In the genomic region with DNA sequence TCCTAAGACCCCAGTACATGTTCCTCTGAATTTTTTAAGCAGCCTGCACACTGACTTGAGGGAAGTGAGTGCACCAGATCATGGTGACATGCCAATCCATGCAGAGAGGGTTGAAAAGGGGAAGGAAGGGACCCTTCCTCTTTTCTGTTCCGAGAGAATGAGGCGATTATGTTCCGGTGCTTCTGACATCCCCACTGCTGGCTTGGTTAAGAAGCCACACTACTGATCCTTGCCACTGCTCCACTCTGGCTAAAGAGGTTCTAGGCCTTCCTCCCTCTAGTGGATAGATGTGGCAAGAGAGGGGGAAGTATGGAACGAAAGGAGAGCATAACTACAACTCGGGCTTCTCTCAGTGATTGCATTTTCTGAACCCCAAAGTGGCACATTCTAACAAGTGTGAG, we compare ENCODE assay signal across 8 cellular contexts. TPM values are rescaled to one million over a fixed set of nuclear protein-coding genes. Genes with fewer than 3 reads are reported as not detected.
DNase-seq lines count a peak whose midpoint lies in the region; ATAC-seq and TF ChIP-seq lines count a peak whose summit lies in the region.

No MANE protein-coding gene starts in this region.

- TF ChIP-seq CTCF in Panc1 (IDR thresholded peaks at IDR 0.05) (peak; percentile 87), brain (conservative IDR thresholded peaks at IDR 0.05) (peak; percentile 49 to 63)

- H3K4me3 ChIP-seq in Panc1 (ENCODE audit: low read depth in 2 of 2, low read length in 2 of 2) = no peak overlapping the region

- H3K4me1 ChIP-seq in Panc1 (ENCODE audit: control insufficient read depth, insufficient read depth, low read length) = 0 out of 2 replicates have a peak, but pooled peaks cover 9% of the 10 kb centered on the region

- peaks cover 7% of the 10 kb centered on the region for H3K27me3 ChIP-seq in Panc1 (ENCODE audit: control insufficient read depth, insufficient read depth, low read length)

- peak overlapping the region; percentile 9 to 81 (median 72) for H3K27ac Mint-ChIP-seq in brain
- H3K27ac Mint-ChIP-seq in stimulated activated effector memory CD8-positive, alpha-beta T cell treated with anti-CD3 and anti-CD28 coated beads, Interleukin-12 subunit alpha, Interleukin-12 subunit beta, amount 100 ng/mL, for 72 hours = no peak overlapping the region

- H3K9me3 ChIP-seq in Panc1 (ENCODE audit: control insufficient read depth, insufficient read depth, low read depth, low read length) = no peaks in the 10 kb centered on the region

- ATAC-seq in GM19452 (IDR thresholded peaks at IDR 0.05; ENCODE audit: unreplicated experiment) (peak; percentile 48), Panc1 (peak; percentile 84)
- ATAC-seq in stimulated activated effector memory CD8-positive, alpha-beta T cell treated with anti-CD3 and anti-CD28 coated beads, Interleukin-12 subunit alpha, Interleukin-12 subunit beta, amount 100 ng/mL, for 72 hours = peak; percentile 57

- peaks cover 24% of the 10 kb centered on the region for H3K27me3 Mint-ChIP-seq in brain

- H3K4me3 Mint-ChIP-seq in brain = peak overlapping the region; percentile 90 to 98 (median 97)
- no peak overlapping the region for H3K4me3 Mint-ChIP-seq in stimulated activated effector memory CD8-positive, alpha-beta T cell treated with anti-CD3 and anti-CD28 coated beads, Interleukin-12 subunit alpha, Interleukin-12 subunit beta, amount 100 ng/mL, for 72 hours

- DNase-seq in Caki2 (ENCODE audit: low read depth) (peak; percentile 44), HuH-7.5 (ENCODE audit: low spot score) (peak; percentile 81), Panc1 (ENCODE audit: low read depth, low spot score) (peak; percentile 51), iris pigment epithelial cell (ENCODE audit: low read depth) (peak; percentile 67), NCI-H187 (lab: John Stamatoyannopoulos, UW) (no peak)
- no peak for DNase-seq in stimulated activated effector memory CD8-positive, alpha-beta T cell treated with anti-CD3 and anti-CD28 coated beads, Interleukin-12 subunit alpha, Interleukin-12 subunit beta, amount 100 ng/mL, for 72 hours (ENCODE audit: low spot score in 2 of 2)

- H3K4me1 Mint-ChIP-seq in brain = peaks cover 43% of the 10 kb centered on the region
- H3K4me1 Mint-ChIP-seq in stimulated activated effector memory CD8-positive, alpha-beta T cell treated with anti-CD3 and anti-CD28 coated beads, Interleukin-12 subunit alpha, Interleukin-12 subunit beta, amount 100 ng/mL, for 72 hours = peaks cover 23% of the 10 kb centered on the region

- intact Hi-C loops in Panc1 (cut with micrococcal nuclease; ENCODE audit: unreplicated experiment) = no loop called here

- in situ Hi-C loops in Caki2 (cut with HindIII; ENCODE audit: low pct_unique_long_range_greater_than_20kb, low sequenced_read_pairs) (no loop called here), Panc1 (cut with HindIII; ENCODE audit: low pct_unique_long_range_greater_than_20kb, low sequenced_read_pairs) (no loop called here)

- peaks cover 0 to 3% (median 0%) of the 10 kb centered on the region in 5 experiments for H3K9me3 Mint-ChIP-seq in brain
- H3K9me3 Mint-ChIP-seq in stimulated activated effector memory CD8-positive, alpha-beta T cell treated with anti-CD3 and anti-CD28 coated beads, Interleukin-12 subunit alpha, Interleukin-12 subunit beta, amount 100 ng/mL, for 72 hours = no peaks in the 10 kb centered on the region

- H3K27ac ChIP-seq in Panc1 (ENCODE audit: low read length) = no peak overlapping the region

- no peaks in the 10 kb centered on the region for H3K36me3 ChIP-seq in Panc1 (ENCODE audit: control insufficient read depth, insufficient read depth, low read length)

- POLR2A ChIA-PET in Panc1 (lab: Charles Lee) = no interaction called here

- CTCF ChIA-PET in Panc1 (lab: Charles Lee) = no interaction called here

- no peaks in the 10 kb centered on the region for H3K36me3 Mint-ChIP-seq in brain
- H3K36me3 Mint-ChIP-seq in stimulated activated effector memory CD8-positive, alpha-beta T cell treated with anti-CD3 and anti-CD28 coated beads, Interleukin-12 subunit alpha, Interleukin-12 subunit beta, amount 100 ng/mL, for 72 hours = peaks cover 13% of the 10 kb centered on the region

- no TSS peak for BruUV-seq in Panc1 (replicated peaks; lab: Mats Ljungman, UMichigan)

RNA-seq across cellular contexts. Expression of a gene that starts 1.8 kb away (rescaled TPM):
- 36.7 and 43.3 TPM in 2 replicates for total RNA-seq in Caki2 (2014; rRNA removed; shearing (Covaris generic); ENCODE audit: low replicate concordance)
- total RNA-seq in Panc1 (2021; ENCODE audit: unreplicated experiment) = 27.5 TPM
- 25.4 TPM for polyA plus RNA-seq in Panc1 (2012; ENCODE audit: insufficient read length)
- polyA plus RNA-seq in brain (ENCODE audit: insufficient read depth, low read depth, low replicate concordance) = 173 TPM

RNA-seq across cellular contexts. Expression of a gene that starts 10.8 kb away (rescaled TPM):
- total RNA-seq in Caki2 (2014; rRNA removed; shearing (Covaris generic); ENCODE audit: low replicate concordance) = 85.5 and 96.0 TPM in 2 replicates
- 78.2 TPM for total RNA-seq in Panc1 (2021; ENCODE audit: unreplicated experiment)
- polyA plus RNA-seq in Panc1 (2012; ENCODE audit: insufficient read length) = 87.8 TPM
- polyA plus RNA-seq in brain (ENCODE audit: insufficient read depth, low read depth, low replicate concordance) = 139 TPM

RNA-seq across cellular contexts. Expression of a gene that starts 38.3 kb away (rescaled TPM):
- total RNA-seq in Caki2 (2014; rRNA removed; shearing (Covaris generic); ENCODE audit: low replicate concordance) = 122 and 126 TPM in 2 replicates
- total RNA-seq in Panc1 (2021; ENCODE audit: unreplicated experiment) = 59.1 TPM
- polyA plus RNA-seq in Panc1 (2012; ENCODE audit: insufficient read length) = 29.6 TPM
- polyA plus RNA-seq in brain (ENCODE audit: insufficient read depth, low read depth, low replicate concordance) = 80.2 TPM

RNA-seq across cellular contexts. Expression of a gene that starts 41.9 kb away (rescaled TPM):
- 18.2 and 19.0 TPM in 2 replicates for total RNA-seq in Caki2 (2014; rRNA removed; shearing (Covaris generic); ENCODE audit: low replicate concordance)
- 37.8 TPM for total RNA-seq in Panc1 (2021; ENCODE audit: unreplicated experiment)
- 22.1 TPM for polyA plus RNA-seq in Panc1 (2012; ENCODE audit: insufficient read length)
- 34.3 TPM for polyA plus RNA-seq in brain (ENCODE audit: insufficient read depth, low read depth, low replicate concordance)

RNA-seq across cellular contexts. Expression of a gene that starts 57.4 kb away (rescaled TPM):
- 8.7 and 15.3 TPM in 2 replicates for total RNA-seq in Caki2 (2014; rRNA removed; shearing (Covaris generic); ENCODE audit: low replicate concordance)
- 1.9 TPM for total RNA-seq in Panc1 (2021; ENCODE audit: unreplicated experiment)
- polyA plus RNA-seq in Panc1 (2012; ENCODE audit: insufficient read length) = 6.7 TPM
- polyA plus RNA-seq in brain (ENCODE audit: insufficient read depth, low read depth, low replicate concordance) = 6.7 TPM

Comparison
In these comparisons a context has a peak if more than half of its experiments do, and no peak if none do; other contexts are left out.
1. DNase-seq: peak in Caki2 (single experiment), HuH-7.5 (single experiment), Panc1 (single experiment) and iris pigment epithelial cell (single experiment); none in stimulated activated effector memory CD8-positive, alpha-beta T cell treated with anti-CD3 and anti-CD28 coated beads, Interleukin-12 subunit alpha, Interleukin-12 subunit beta, amount 100 ng/mL, for 72 hours (0 of 2) and NCI-H187 (0 of 2).
2. Peak in every context shown above with its lines, with median percentiles within 50 percentile points of each other: ATAC-seq.